Comparison of ENCODE assay signal across 19 cellular contexts in genomic region chr2:102137138-102137537, GRCh38. TPM values are rescaled to one million over a fixed set of nuclear protein-coding genes. Genes with fewer than 3 reads are reported as not detected.
DNase-seq lines count a peak whose midpoint lies in the region; ATAC-seq and TF ChIP-seq lines count a peak whose summit lies in the region.
"Had no signal": no experiment of that assay in that cellular context is flagged by ENCODE, and none has a peak within 500 bp of the region (broad histone marks: within the 10 kb centered on the region; RNA-seq: fewer than 3 reads in every experiment).

No MANE protein-coding gene starts in this region.

- peaks cover 61% of the 10 kb centered on the region for H3K4me1 Mint-ChIP-seq in activated T-cell treated with anti-CD3 and anti-CD28 coated beads, Interleukin-2, amount 50 U/mL, for 72 hours (ENCODE audit: low read depth)
- H3K4me1 Mint-ChIP-seq: activated B cell treated with CpG ODN at 0.5 μM for 24 hours had no signal

- H3K36me3 ChIP-seq in ovary = no peaks in the 10 kb centered on the region
- H3K36me3 ChIP-seq: adrenal gland had no signal

- intact Hi-C loops in ovary (cut with DNase I) = no loop called here

- WGBS in ovary, 3 donors = 92 to 95% (median 94%) methylated on average over 2 of the region's 2 CpGs

- TF ChIP-seq POLR2A in ovary (IDR thresholded peaks at IDR 0.05) = no peak

- TF ChIP-seq EP300 in ovary (IDR thresholded peaks at IDR 0.05) = no peak

- H3K27ac Mint-ChIP-seq in activated T-cell treated with anti-CD3 and anti-CD28 coated beads, Interleukin-2, amount 50 U/mL, for 72 hours = peak overlapping the region; percentile 64
- H3K27ac Mint-ChIP-seq: activated B cell treated with CpG ODN at 0.5 μM for 24 hours had no signal

- no peak for TF ChIP-seq CTCF in ovary (IDR thresholded peaks at IDR 0.05)

- peak overlapping the region; percentile 52 to 56 for H3K4me3 Mint-ChIP-seq in activated T-cell treated with anti-CD3 and anti-CD28 coated beads, Interleukin-2, amount 50 U/mL, for 72 hours
- H3K4me3 Mint-ChIP-seq: activated B cell treated with CpG ODN at 0.5 μM for 24 hours, T-cell had no signal

- no peak overlapping the region for H3K27ac ChIP-seq in ovary
- H3K27ac ChIP-seq: adrenal gland had no signal

- peak; percentile 30 for DNase-seq in stimulated activated naive CD4-positive, alpha-beta T cell treated with Interleukin-2 at 50 U/mL for 16 hours (lab: John Stamatoyannopoulos, UW)
- DNase-seq in stimulated activated naive CD4-positive, alpha-beta T cell (lab: John Stamatoyannopoulos, UW) = no peak
- DNase-seq in activated T-cell treated with anti-CD3 and anti-CD28 coated beads, Interleukin-2, amount 50 U/mL, for 72 hours = peak; percentile 52 to 69
- DNase-seq in stimulated activated CD4-positive, alpha-beta T cell treated with anti-CD3 and anti-CD28 coated beads, Interleukin-12 subunit alpha, Interleukin-12 subunit beta, amount 100 ng/mL, for 48 hours (ENCODE audit: low read depth in 2 of 3, low spot score in 1 of 3) = peak; percentile 33 to 43 (median 39)
- DNase-seq in NOMO-1 (lab: John Stamatoyannopoulos, UW; ENCODE audit: unreplicated experiment in 2 of 2) (no peak), DMS153 (lab: John Stamatoyannopoulos, UW) (no peak), ovary (no peak)
- DNase-seq: activated B cell treated with CpG ODN at 0.5 μM for 24 hours; adrenal gland; central memory CD4-positive, alpha-beta T cell; effector memory CD4-positive, alpha-beta T cell; hypothalamus; Kasumi-1; midbrain; NCI-H146; NCI-H446; T-cell had no signal

- peaks cover 12 to 17% of the 10 kb centered on the region in 2 donors for H3K9me3 Mint-ChIP-seq in activated T-cell treated with anti-CD3 and anti-CD28 coated beads, Interleukin-2, amount 50 U/mL, for 72 hours
- H3K9me3 Mint-ChIP-seq: activated B cell treated with CpG ODN at 0.5 μM for 24 hours, T-cell had no signal

- H3K27me3 Mint-ChIP-seq in activated T-cell treated with anti-CD3 and anti-CD28 coated beads, Interleukin-2, amount 50 U/mL, for 72 hours (ENCODE audit: low read depth) = peaks cover 17% of the 10 kb centered on the region

- no peak overlapping the region for H3K4me3 ChIP-seq in ovary
- H3K4me3 ChIP-seq: adrenal gland had no signal

- no peaks in the 10 kb centered on the region for H3K27me3 ChIP-seq in ovary
- H3K27me3 ChIP-seq: adrenal gland had no signal

- peak; percentile 94 for ATAC-seq in activated T-cell treated with anti-CD3 and anti-CD28 coated beads, Interleukin-2, amount 50 U/mL, for 72 hours (replicated peaks in 1 of 2)
- ATAC-seq: Right ventricle myocardium inferior, sciatic nerve, T-cell had no signal

- H3K36me3 Mint-ChIP-seq in activated T-cell treated with anti-CD3 and anti-CD28 coated beads, Interleukin-2, amount 50 U/mL, for 72 hours (ENCODE audit: insufficient read depth in 2 of 2) = peaks cover 17 to 31% of the 10 kb centered on the region in 2 donors
- H3K36me3 Mint-ChIP-seq: T-cell had no signal

- H3K9me3 ChIP-seq in ovary = no peaks in the 10 kb centered on the region
- H3K9me3 ChIP-seq: adrenal gland had no signal

- H3K4me1 ChIP-seq in ovary (ENCODE audit: insufficient read depth) = peaks cover 5% of the 10 kb centered on the region

RNA-seq across cellular contexts. Expression of gene IL1R1, which starts 5.4 kb away (rescaled TPM):
- 10 to 100 TPM; 14.3 to 14.5 TPM for total RNA-seq in activated T-cell treated with anti-CD3 and anti-CD28 coated beads, Interleukin-2, amount 50 U/mL, for 72 hours
- total RNA-seq in ovary = 100 to 1,000 TPM in 2 of 7 donors, 10 to 100 TPM in 4, 1 to 10 TPM in 1; 6.5 to 142 (median 36.5) TPM
- polyA plus RNA-seq in ovary = 10 to 100 TPM; 36.3 to 76.7 TPM
- total RNA-seq: activated B cell treated with CpG ODN at 0.5 μM for 24 hours had no signal

RNA-seq across cellular contexts. Expression of gene IL1RL2, which starts 49.7 kb away (rescaled TPM):
- total RNA-seq in activated T-cell treated with anti-CD3 and anti-CD28 coated beads, Interleukin-2, amount 50 U/mL, for 72 hours = 1 to 10 TPM; 1.4 to 1.9 TPM
- 1 to 10 TPM in 3 of 7 donors, under 1 TPM in 1, not detected in 3; 0.26 to 2.0 (median 1.6) TPM for total RNA-seq in ovary
- 1 to 10 TPM in 1 of 2 donors, under 1 TPM in 1; 0.24 to 1.1 TPM for polyA plus RNA-seq in ovary
- total RNA-seq: activated B cell treated with CpG ODN at 0.5 μM for 24 hours, Right ventricle myocardium inferior, sciatic nerve, T-cell had no signal

Comparison
In these comparisons a context has a peak if more than half of its experiments do, and no peak if none do; other contexts are left out.
1. DNase-seq: peak in stimulated activated naive CD4-positive, alpha-beta T cell treated with Interleukin-2 at 50 U/mL for 16 hours (single experiment), activated T-cell treated with anti-CD3 and anti-CD28 coated beads, Interleukin-2, amount 50 U/mL, for 72 hours (2 of 2) and stimulated activated CD4-positive, alpha-beta T cell treated with anti-CD3 and anti-CD28 coated beads, Interleukin-12 subunit alpha, Interleukin-12 subunit beta, amount 100 ng/mL, for 48 hours (3 of 3); none in stimulated activated naive CD4-positive, alpha-beta T cell (0 of 6), NOMO-1 (0 of 2), DMS153 (single experiment) and ovary (0 of 5).